In the genomic region with DNA sequence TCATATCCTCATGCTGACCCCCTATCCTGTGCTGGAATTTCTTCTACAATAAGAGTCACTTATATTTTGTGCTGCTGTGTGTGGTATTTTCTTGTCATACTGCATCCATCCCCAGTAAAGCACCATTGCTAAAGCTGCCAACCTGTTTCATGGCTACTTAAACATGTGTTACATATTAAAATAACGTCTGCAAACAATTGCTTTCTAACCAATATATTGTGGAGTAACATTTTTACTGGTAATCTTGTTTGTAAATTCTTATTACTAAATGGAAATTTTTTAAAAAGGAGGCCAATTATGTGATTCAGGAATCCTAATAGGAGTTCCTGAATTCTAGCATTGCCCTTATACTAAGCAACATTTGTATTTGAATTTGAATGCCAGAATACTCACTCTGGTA, we compare ENCODE assay signal across 30 cellular contexts.
"Had no signal": no experiment of that assay in that cellular context is flagged by ENCODE, and none has a peak within 500 bp of the region (broad histone marks: within the 10 kb centered on the region; RNA-seq: fewer than 3 reads in every experiment).

No MANE protein-coding gene starts in this region.

- H3K9me3 ChIP-seq: lower lobe of right lung, pancreas, prostate gland, testis, thyroid gland, transverse colon, vagina had no signal

- H3K4me3 ChIP-seq: left lung, lower lobe of right lung, pancreas, prostate gland, skin epidermis, stomach, testis, thyroid gland, transverse colon, upper lobe of left lung, vagina had no signal

- ATAC-seq: left colon; left lung; lower lobe of right lung; natural killer cell; pancreas; right cardiac atrium; sciatic nerve; stimulated activated naive B cell treated with anti-CD40 and anti-IgM and Interleukin-4, amounts not matched to agents 10 μg/mL and 1 μg/mL and 100 μg/mL, for 72 hours; stimulated activated naive CD8-positive, alpha-beta T cell treated with anti-CD3 and anti-CD28 coated beads, Interleukin-15, Interleukin-2, amounts not matched to agents 100 U/mL and 50 U/mL, for 24 hours had no signal

- H3K27ac Mint-ChIP-seq: immature natural killer cell; mesothelial cell of epicardium; naive B cell; natural killer cell; stimulated activated naive B cell treated with anti-CD40 and anti-IgM and Interleukin-4, amounts not matched to agents 10 μg/mL and 1 μg/mL and 100 μg/mL, for 72 hours had no signal

- H3K27me3 ChIP-seq: left lung, pancreas, stomach, testis, thyroid gland, transverse colon, upper lobe of left lung, vagina had no signal

- H3K36me3 Mint-ChIP-seq: naive B cell; natural killer cell; stimulated activated naive B cell treated with anti-CD40 and anti-IgM and Interleukin-4, amounts not matched to agents 10 μg/mL and 1 μg/mL and 100 μg/mL, for 72 hours had no signal

- H3K4me1 ChIP-seq: left lung, lower lobe of right lung, pancreas, prostate gland, stomach, testis, thyroid gland, transverse colon, upper lobe of left lung, vagina had no signal

- H3K36me3 ChIP-seq: left lung, lower lobe of right lung, pancreas, prostate gland, stomach, thyroid gland, transverse colon, upper lobe of left lung, vagina had no signal

- H3K4me1 Mint-ChIP-seq: immature natural killer cell; mesothelial cell of epicardium; naive B cell; natural killer cell; stimulated activated naive B cell treated with anti-CD40 and anti-IgM and Interleukin-4, amounts not matched to agents 10 μg/mL and 1 μg/mL and 100 μg/mL, for 72 hours had no signal

- H3K27me3 Mint-ChIP-seq: naive B cell; stimulated activated naive B cell treated with anti-CD40 and anti-IgM and Interleukin-4, amounts not matched to agents 10 μg/mL and 1 μg/mL and 100 μg/mL, for 72 hours had no signal

- DNase-seq: hypothalamus; immature natural killer cell; kidney; left colon; left lung; lower lobe of right lung; mammary epithelial cell; mesendoderm; naive B cell; natural killer cell; pancreas; posterior cingulate gyrus; retina; right cardiac atrium; stimulated activated CD4-positive, alpha-beta T cell treated with anti-CD3 and anti-CD28 coated beads, Interleukin-12 subunit alpha, Interleukin-12 subunit beta, amount 100 ng/mL, for 4 hours; stimulated activated CD4-positive, alpha-beta T cell treated with anti-CD3 and anti-CD28 coated beads, Interleukin-15, amount 100 ng/mL, for 24 hours; stimulated activated CD4-positive, alpha-beta T cell treated with anti-CD3 and anti-CD28 coated beads, Interleukin-2, amount 100 ng/mL, for 24 hours; stimulated activated CD4-positive, alpha-beta T cell treated with anti-CD3 and anti-CD28 coated beads, Interleukin-4, amount 100 ng/mL, for 1 hour; stimulated activated naive B cell treated with anti-CD40 and anti-IgM and Interleukin-4, amounts not matched to agents 10 μg/mL and 1 μg/mL and 100 μg/mL, for 72 hours; stimulated activated naive CD8-positive, alpha-beta T cell treated with anti-CD3 and anti-CD28 coated beads, Interleukin-15, Interleukin-2, amounts not matched to agents 100 U/mL and 50 U/mL, for 24 hours; stomach; testis; thyroid gland; transverse colon; upper lobe of left lung had no signal

- H3K27ac ChIP-seq: left lung, lower lobe of right lung, pancreas, prostate gland, skin epidermis, stomach, testis, thyroid gland, transverse colon, upper lobe of left lung, vagina had no signal

- H3K4me3 Mint-ChIP-seq: immature natural killer cell; mesothelial cell of epicardium; naive B cell; natural killer cell; stimulated activated naive B cell treated with anti-CD40 and anti-IgM and Interleukin-4, amounts not matched to agents 10 μg/mL and 1 μg/mL and 100 μg/mL, for 72 hours had no signal
